ENCODE assay signal across 21 cellular contexts in genomic region chr7:71271203-71271602, GRCh38.
"Had no signal": no experiment of that assay in that cellular context is flagged by ENCODE, and none has a peak within 500 bp of the region (broad histone marks: within the 10 kb centered on the region; RNA-seq: fewer than 3 reads in every experiment).

No MANE protein-coding gene starts in this region.

- H3K27ac ChIP-seq: suprapubic skin, upper lobe of right lung, WERI-Rb-1 had no signal

- H3K4me3 Mint-ChIP-seq: activated naive CD4-positive, alpha-beta T cell treated with anti-CD3 and anti-CD28 coated beads, Interleukin-2, amount 50 U/mL, for 24 hours; activated T-cell treated with anti-CD3 and anti-CD28 coated beads, Interleukin-2, amount 50 U/mL, for 72 hours; immature natural killer cell; memory B cell; natural killer cell; stimulated activated naive CD8-positive, alpha-beta T cell treated with anti-CD3 and anti-CD28 coated beads, Interleukin-15, amount 100 ng/mL, for 72 hours had no signal

- ATAC-seq: activated T-cell treated with anti-CD3 and anti-CD28 coated beads, Interleukin-2, amount 50 U/mL, for 72 hours; natural killer cell; right cardiac atrium; stimulated activated naive CD8-positive, alpha-beta T cell treated with anti-CD3 and anti-CD28 coated beads, Interleukin-15, amount 100 ng/mL, for 72 hours; upper lobe of right lung had no signal

- H3K27ac Mint-ChIP-seq: activated naive CD4-positive, alpha-beta T cell treated with anti-CD3 and anti-CD28 coated beads, Interleukin-2, amount 50 U/mL, for 24 hours; activated T-cell treated with anti-CD3 and anti-CD28 coated beads, Interleukin-2, amount 50 U/mL, for 72 hours; immature natural killer cell; memory B cell; natural killer cell; progenitor cell of endocrine pancreas had no signal

- H3K4me1 Mint-ChIP-seq: activated naive CD4-positive, alpha-beta T cell treated with anti-CD3 and anti-CD28 coated beads, Interleukin-2, amount 50 U/mL, for 24 hours; immature natural killer cell; memory B cell; natural killer cell; stimulated activated naive CD8-positive, alpha-beta T cell treated with anti-CD3 and anti-CD28 coated beads, Interleukin-15, amount 100 ng/mL, for 72 hours had no signal

- H3K4me2 ChIP-seq: smooth muscle cell had no signal

- H3K36me3 ChIP-seq: esophagus squamous epithelium, suprapubic skin, upper lobe of right lung, WERI-Rb-1 had no signal

- H3K27me3 Mint-ChIP-seq: activated naive CD4-positive, alpha-beta T cell treated with anti-CD3 and anti-CD28 coated beads, Interleukin-2, amount 50 U/mL, for 24 hours; memory B cell; progenitor cell of endocrine pancreas; stimulated activated naive CD8-positive, alpha-beta T cell treated with anti-CD3 and anti-CD28 coated beads, Interleukin-15, amount 100 ng/mL, for 72 hours had no signal

- H3K36me3 Mint-ChIP-seq: activated naive CD4-positive, alpha-beta T cell treated with anti-CD3 and anti-CD28 coated beads, Interleukin-2, amount 50 U/mL, for 24 hours; memory B cell; natural killer cell had no signal

- H3K9me3 ChIP-seq: esophagus squamous epithelium, suprapubic skin, upper lobe of right lung had no signal

- H3K27me3 ChIP-seq: esophagus squamous epithelium, suprapubic skin, upper lobe of right lung had no signal

- H3K4me3 ChIP-seq: esophagus squamous epithelium, smooth muscle cell, suprapubic skin, upper lobe of right lung had no signal

- DNase-seq: activated CD4-positive, alpha-beta T cell treated with anti-CD3 and anti-CD28 coated beads for 1 hour; activated gamma-delta T cell; activated T-cell treated with anti-CD3 and anti-CD28 coated beads, Interleukin-2, amount 50 U/mL, for 72 hours; dermis blood vessel endothelial cell; effector memory CD4-positive, alpha-beta T cell; esophagus squamous epithelium; immature natural killer cell; natural killer cell; right cardiac atrium; stimulated activated CD4-positive, alpha-beta T cell treated with anti-CD3 and anti-CD28 coated beads, Interleukin-4, amount 100 ng/mL, for 1 hour; stimulated activated naive CD8-positive, alpha-beta T cell treated with anti-CD3 and anti-CD28 coated beads, Interleukin-15, amount 100 ng/mL, for 72 hours; SW 1271; T-helper 2 cell; upper lobe of right lung; WERI-Rb-1 had no signal

- FAIRE-seq: endothelial cell of umbilical vein had no signal

- H3K4me1 ChIP-seq: suprapubic skin, upper lobe of right lung had no signal
